ENCODE assay signal across 30 cellular contexts in genomic region chr2:45957533-45958227, GRCh38.
"Had no signal": no experiment of that assay in that cellular context is flagged by ENCODE, and none has a peak within 500 bp of the region (broad histone marks: within the 10 kb centered on the region; RNA-seq: fewer than 3 reads in every experiment).

No MANE protein-coding gene starts in this region.

- H3K4me3 ChIP-seq: PC-9, SJCRH30, SK-N-MC had no signal

- ATAC-seq: activated CD4-positive, alpha-beta T cell treated with anti-CD3 and anti-CD28 coated beads for 36 hours; activated CD4-positive, CD25-positive, alpha-beta regulatory T cell treated with anti-CD3 and anti-CD28 coated beads, Interleukin-2, amount 50 U/mL, for 24 hours; activated naive CD8-positive, alpha-beta T cell treated with anti-CD3 and anti-CD28 coated beads, Interleukin-2, amount 50 U/mL, for 24 hours; activated T-cell treated with anti-CD3 and anti-CD28 coated beads, Interleukin-2, amount 50 U/mL, for 4 hours had no signal

- H3K27ac ChIP-seq: PC-9, SJCRH30, SK-N-MC had no signal

- H3K4me1 Mint-ChIP-seq: activated CD4-positive, alpha-beta T cell treated with anti-CD3 and anti-CD28 coated beads for 36 hours; activated CD4-positive, alpha-beta T cell treated with anti-CD3 and anti-CD28 coated beads, Interleukin-2, amount 10 ng/mL, durations not matched to agents 7 days and 5 days had no signal

- H2AFZ ChIP-seq: PC-9 had no signal

- H3K27me3 Mint-ChIP-seq: activated CD4-positive, alpha-beta memory T cell treated with anti-CD3 and anti-CD28 coated beads for 36 hours; activated CD4-positive, alpha-beta T cell treated with anti-CD3 and anti-CD28 coated beads for 36 hours; activated CD4-positive, alpha-beta T cell treated with anti-CD3 and anti-CD28 coated beads, Interleukin-2, amount 10 ng/mL, durations not matched to agents 7 days and 5 days; activated naive CD8-positive, alpha-beta T cell; activated naive CD8-positive, alpha-beta T cell treated with anti-CD3 and anti-CD28 coated beads, Interleukin-2, amount 50 U/mL, for 24 hours; brain had no signal

- H3K27ac Mint-ChIP-seq: activated CD4-positive, alpha-beta memory T cell treated with anti-CD3 and anti-CD28 coated beads for 36 hours; activated CD4-positive, alpha-beta T cell treated with anti-CD3 and anti-CD28 coated beads for 36 hours; activated CD4-positive, alpha-beta T cell treated with anti-CD3 and anti-CD28 coated beads, Interleukin-2, amount 10 ng/mL, durations not matched to agents 7 days and 5 days; activated naive CD4-positive, alpha-beta T cell treated with anti-CD3 and anti-CD28 coated beads for 36 hours; activated naive CD8-positive, alpha-beta T cell; activated naive CD8-positive, alpha-beta T cell treated with anti-CD3 and anti-CD28 coated beads, Interleukin-2, amount 50 U/mL, for 24 hours; activated T-helper 1 cell treated with anti-CD3 and anti-CD28 coated beads, Interleukin-12 subunit alpha, Interleukin-12 subunit beta, Interleukin-2, Interleukin-4 antibody, amounts not matched to agents 30 ng/mL and 10 ng/mL and 1 ng/mL, durations not matched to agents 14 hours and 24 hours and 36 hours; brain had no signal

- H3K36me3 Mint-ChIP-seq: activated CD4-positive, alpha-beta memory T cell treated with anti-CD3 and anti-CD28 coated beads for 36 hours; activated naive CD8-positive, alpha-beta T cell; brain had no signal

- DNase-seq: activated CD4-positive, alpha-beta memory T cell treated with anti-CD3 and anti-CD28 coated beads for 36 hours; activated CD4-positive, alpha-beta T cell treated with anti-CD3 and anti-CD28 coated beads for 36 hours; activated CD4-positive, alpha-beta T cell treated with anti-CD3 and anti-CD28 coated beads, Interleukin-2, amount 10 ng/mL, durations not matched to agents 7 days and 5 days; activated CD8-positive, alpha-beta memory T cell treated with anti-CD3 and anti-CD28 coated beads, Interleukin-2, amount 50 U/mL, for 4 hours; activated gamma-delta T cell treated with Interleukin-2 at 50 U/mL for 16 hours; activated naive CD4-positive, alpha-beta T cell treated with anti-CD3 and anti-CD28 coated beads for 36 hours; activated naive CD8-positive, alpha-beta T cell treated with anti-CD3 and anti-CD28 coated beads, Interleukin-2, amount 50 U/mL, for 24 hours; activated T-cell treated with anti-CD3 and anti-CD28 coated beads for 4 hours; activated T-cell treated with anti-CD3 and anti-CD28 coated beads, Interleukin-2, amount 50 U/mL, for 4 hours; anterior cingulate cortex; caudate nucleus; cerebellar nuclear complex; NCI-H1105; NCI-H1417 treated with DMSO at 0.1 percent for 48 hours; NCI-H1694; NCI-H1930; NCI-H2081 treated with DMSO at 0.1 percent for 48 hours; NCI-H226; NCI-H446 treated with DMSO at 0.1 percent for 48 hours; NCI-H524 treated with DMSO at 0.1 percent for 48 hours; NCI-H748 treated with DMSO at 0.1 percent for 48 hours; PC-9; SHP77; SJCRH30; T1000 had no signal

- H3K9me3 ChIP-seq: SJCRH30 had no signal

- H3K9me3 Mint-ChIP-seq: activated CD4-positive, alpha-beta memory T cell treated with anti-CD3 and anti-CD28 coated beads for 36 hours; activated CD4-positive, alpha-beta T cell treated with anti-CD3 and anti-CD28 coated beads, Interleukin-2, amount 10 ng/mL, durations not matched to agents 7 days and 5 days; activated naive CD4-positive, alpha-beta T cell treated with anti-CD3 and anti-CD28 coated beads for 36 hours; activated naive CD8-positive, alpha-beta T cell treated with anti-CD3 and anti-CD28 coated beads, Interleukin-2, amount 50 U/mL, for 24 hours; activated T-cell treated with anti-CD3 and anti-CD28 coated beads, Interleukin-2, amount 50 U/mL, for 4 hours; activated T-helper 1 cell treated with anti-CD3 and anti-CD28 coated beads, Interleukin-12 subunit alpha, Interleukin-12 subunit beta, Interleukin-2, Interleukin-4 antibody, amounts not matched to agents 30 ng/mL and 10 ng/mL and 1 ng/mL, durations not matched to agents 14 hours and 24 hours and 36 hours; brain had no signal

- H3K36me3 ChIP-seq: SJCRH30 had no signal

- H3K4me3 Mint-ChIP-seq: activated CD4-positive, alpha-beta memory T cell treated with anti-CD3 and anti-CD28 coated beads for 36 hours; activated CD4-positive, alpha-beta T cell treated with anti-CD3 and anti-CD28 coated beads for 36 hours; activated CD4-positive, alpha-beta T cell treated with anti-CD3 and anti-CD28 coated beads, Interleukin-2, amount 10 ng/mL, durations not matched to agents 7 days and 5 days; activated naive CD4-positive, alpha-beta T cell treated with anti-CD3 and anti-CD28 coated beads for 36 hours; activated naive CD8-positive, alpha-beta T cell; activated naive CD8-positive, alpha-beta T cell treated with anti-CD3 and anti-CD28 coated beads, Interleukin-2, amount 50 U/mL, for 24 hours; activated T-cell treated with anti-CD3 and anti-CD28 coated beads, Interleukin-2, amount 50 U/mL, for 4 hours; activated T-helper 1 cell treated with anti-CD3 and anti-CD28 coated beads, Interleukin-12 subunit alpha, Interleukin-12 subunit beta, Interleukin-2, Interleukin-4 antibody, amounts not matched to agents 30 ng/mL and 10 ng/mL and 1 ng/mL, durations not matched to agents 14 hours and 24 hours and 36 hours; brain had no signal

- H3K27me3 ChIP-seq: SJCRH30 had no signal

- H3K4me2 ChIP-seq: PC-9 had no signal
